ENCODE assay signal across 8 cellular contexts in the genomic region with DNA sequence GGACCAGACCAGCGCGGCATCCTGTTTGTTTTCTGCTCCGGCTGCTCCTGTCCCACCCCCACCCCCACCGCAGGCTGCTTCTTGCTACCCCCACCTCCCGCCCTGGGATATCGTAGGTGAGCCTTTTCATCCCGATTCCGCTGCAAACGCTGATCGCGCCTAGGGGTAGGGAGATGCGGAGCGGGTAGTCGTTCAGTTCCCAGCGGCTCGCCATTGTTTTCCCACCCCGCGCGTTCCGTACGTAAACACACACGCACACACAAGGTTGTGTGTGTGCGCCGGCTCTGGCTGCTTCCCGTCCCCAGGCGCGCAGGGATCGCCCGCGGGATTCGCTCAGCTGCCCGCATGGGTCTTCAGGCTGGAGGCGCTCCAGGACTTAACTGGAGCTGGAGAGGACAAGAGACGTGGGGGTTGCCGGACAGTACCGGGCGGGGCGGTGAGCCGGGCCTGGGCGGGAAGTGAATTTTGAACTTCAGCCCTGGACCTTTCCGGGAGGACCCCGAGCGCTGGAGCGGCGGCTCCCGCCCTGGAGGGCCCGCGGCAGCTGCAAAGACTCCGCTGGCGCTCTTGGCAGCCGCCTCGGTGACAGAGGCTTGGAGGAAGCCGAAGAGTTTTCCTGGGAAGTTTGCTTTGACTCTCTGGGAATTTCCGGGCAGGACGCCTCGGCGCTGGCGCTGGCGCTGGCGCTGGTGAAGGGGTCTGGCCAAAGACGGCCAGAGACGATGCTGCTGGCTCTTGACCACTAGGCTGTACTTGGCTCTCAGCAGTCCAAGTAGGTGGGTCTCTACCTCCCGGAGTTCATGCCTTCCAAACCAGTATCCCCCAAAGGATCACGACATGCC. TPM values are rescaled to one million over a fixed set of nuclear protein-coding genes. Genes with fewer than 3 reads are reported as not detected.
DNase-seq lines count a peak whose midpoint lies in the region; ATAC-seq and TF ChIP-seq lines count a peak whose summit lies in the region.

No MANE protein-coding gene starts in this region.

- peak overlapping the region; percentile 26 for H2BK120ac ChIP-seq in trophoblast cell (ENCODE audit: insufficient read depth, low read length, poor library complexity)

- peak overlapping the region; percentile 100 for H3K18ac ChIP-seq in trophoblast cell (ENCODE audit: low read length)

- H3K4me1 ChIP-seq in ascending aorta (peaks cover 2 to 24% of the 10 kb centered on the region in 2 donors), right atrium auricular region (peaks cover 0 to 45% of the 10 kb centered on the region in 2 donors), trophoblast cell (ENCODE audit: control insufficient read depth in 1 of 2, insufficient read depth in 2 of 2, low read length in 2 of 2) (peaks cover 17 to 22% of the 10 kb centered on the region in 2 experiments)

- H3K27ac ChIP-seq in ascending aorta: peak overlapping the region; percentile 74 to 78
- H3K27ac ChIP-seq in right atrium auricular region: peak overlapping the region; percentile 65 to 81
- H3K27ac ChIP-seq in trophoblast cell (ENCODE audit: low read depth, low read length): peak overlapping the region; percentile 31

- peak overlapping the region; percentile 78 for H2AFZ ChIP-seq in trophoblast cell (ENCODE audit: insufficient read depth, low read length, poor library complexity)

- H3K79me2 ChIP-seq in trophoblast cell (ENCODE audit: control insufficient read depth, insufficient read depth, low read length, poor library complexity): peaks cover 38% of the 10 kb centered on the region

- intact Hi-C loops in ascending aorta (cut with DNase I): no loop called here

- H3K23ac ChIP-seq in trophoblast cell (ENCODE audit: low read length): no peak overlapping the region

- peak overlapping the region; percentile 99 for H3K14ac ChIP-seq in trophoblast cell (ENCODE audit: low read length)

- H2AK5ac ChIP-seq in trophoblast cell (ENCODE audit: low read length): no peak overlapping the region

- no peaks in the 10 kb centered on the region for H3K9me3 ChIP-seq in ascending aorta
- H3K9me3 ChIP-seq in right atrium auricular region: no peaks in the 10 kb centered on the region
- no peaks in the 10 kb centered on the region for H3K9me3 ChIP-seq in trophoblast cell (ENCODE audit: insufficient read depth, low read depth, low read length)

- WGBS in trophoblast cell (ENCODE audit: extremely low coverage, insufficient coverage, insufficient read length): no CpG with 5 or more reads among the region's 64 CpGs

- peak overlapping the region; percentile 65 to 89 for H3K4me3 ChIP-seq in ascending aorta
- peak overlapping the region; percentile 58 to 74 for H3K4me3 ChIP-seq in right atrium auricular region
- H3K4me3 ChIP-seq in trophoblast cell (ENCODE audit: low read depth, low read length): peak overlapping the region; percentile 83

- peak overlapping the region; percentile 98 for H4K91ac ChIP-seq in trophoblast cell (ENCODE audit: low read depth, low read length)

- H4K8ac ChIP-seq in trophoblast cell (ENCODE audit: low read depth, low read length): peak overlapping the region; percentile 69

- peak overlapping the region; percentile 91 for H3K4me2 ChIP-seq in trophoblast cell (ENCODE audit: low read length)

- peak overlapping the region; percentile 31 for H4K12ac ChIP-seq in trophoblast cell (ENCODE audit: low read depth, low read length)

- DNase-seq in DMS79 (lab: John Stamatoyannopoulos, UW): peak; percentile 30
- peak; percentile 65 for DNase-seq in NCI-H1092 treated with DMSO at 0.1 percent for 48 hours (lab: John Stamatoyannopoulos, UW)
- DNase-seq in ascending aorta (ENCODE audit: low spot score in 2 of 2): peak in 1 of 2 donors; percentile 72
- peak; percentile 71 for DNase-seq in right atrium auricular region (ENCODE audit: low spot score)
- peak; percentile 90 to 93 for DNase-seq in trophoblast cell
- DNase-seq in CD1c-positive myeloid dendritic cell (ENCODE audit: extremely low spot score): no peak

- H3K4ac ChIP-seq in trophoblast cell (ENCODE audit: low read depth, low read length): peak overlapping the region; percentile 91

- H2BK5ac ChIP-seq in trophoblast cell (ENCODE audit: low read depth, low read length, poor library complexity): peak overlapping the region; percentile 97

- H3K79me1 ChIP-seq in trophoblast cell (ENCODE audit: low read length): peaks cover 29% of the 10 kb centered on the region

- TF ChIP-seq CTCF in ascending aorta (IDR thresholded peaks at IDR 0.05) (no peak), right atrium auricular region (IDR thresholded peaks at IDR 0.05) (peak in 1 of 2 donors; percentile 1)

- peak overlapping the region; percentile 75 for H2BK12ac ChIP-seq in trophoblast cell (ENCODE audit: low read length)

- no peak for ATAC-seq in HG02798 (IDR thresholded peaks at IDR 0.05; ENCODE audit: poor library complexity, unreplicated experiment)
- no peak for ATAC-seq in GM21515 (IDR thresholded peaks at IDR 0.05; ENCODE audit: unreplicated experiment)

- peak overlapping the region; percentile 35 for H3K9ac ChIP-seq in trophoblast cell (ENCODE audit: low read length)

- H3K36me3 ChIP-seq in ascending aorta (no peaks in the 10 kb centered on the region), right atrium auricular region (no peaks in the 10 kb centered on the region), trophoblast cell (ENCODE audit: control insufficient read depth in 1 of 2, insufficient read depth in 2 of 2, low read length in 2 of 2) (peaks cover 3 to 4% of the 10 kb centered on the region in 2 experiments)

- H3K27me3 ChIP-seq in ascending aorta (no peaks in the 10 kb centered on the region), right atrium auricular region (no peaks in the 10 kb centered on the region), trophoblast cell (ENCODE audit: insufficient read depth, low read length) (no peaks in the 10 kb centered on the region)

RNA-seq across cellular contexts. Expression of gene SOX13, which starts 1.6 kb away (rescaled TPM):
- 70.1 TPM for total RNA-seq in ascending aorta
- 1 to 10 TPM; 7.9 to 8.6 TPM for total RNA-seq in right atrium auricular region
- 79.8 and 85.3 TPM in 2 replicates for polyA plus RNA-seq in trophoblast cell (2013)
